In genomic region chr16:28667480-28667879, GRCh38 we compare ENCODE assay signal across 6 cellular contexts. TPM values are rescaled to one million over a fixed set of nuclear protein-coding genes. Genes with fewer than 3 reads are reported as not detected.
"Had no signal": no experiment of that assay in that cellular context is flagged by ENCODE, and none has a peak within 500 bp of the region (broad histone marks: within the 10 kb centered on the region; RNA-seq: fewer than 3 reads in every experiment).

No MANE protein-coding gene starts in this region.

RNA-seq across cellular contexts. Expression of gene NPIPB8, which starts 29.6 kb away (rescaled TPM):
- total RNA-seq: activated naive CD4-positive, alpha-beta T cell treated with anti-CD3 and anti-CD28 coated beads for 36 hours; adrenal gland; chondrocyte; esophagus muscularis mucosa had no signal
- polyA plus RNA-seq: adrenal gland, aorta, foreskin keratinocyte had no signal
